In genomic region chr1:111140680-111140967, GRCh38 we compare ENCODE assay signal across 8 cellular contexts. TPM values are rescaled to one million over a fixed set of nuclear protein-coding genes. Genes with fewer than 3 reads are reported as not detected.
DNase-seq lines count a peak whose midpoint lies in the region; ATAC-seq and TF ChIP-seq lines count a peak whose summit lies in the region.

No MANE protein-coding gene starts in this region.

- 0 out of 2 replicates have a peak, but pooled peaks cover 4% of the 10 kb centered on the region for H4K20me1 ChIP-seq in HCT116 (ENCODE audit: insufficient read depth)

- RAD21 ChIA-PET in HCT116 (lab: Charles Lee; ENCODE audit: low non-redundant PET in 1 of 2, low total read pairs in 2 of 2, uncharacterized antibody in 2 of 2, unreplicated experiment in 2 of 2) = no interaction called here

- ATAC-seq in HCT116 (no peak), GM21423 (IDR thresholded peaks at IDR 0.05; ENCODE audit: unreplicated experiment) (no peak), HG03095 (IDR thresholded peaks at IDR 0.05; ENCODE audit: unreplicated experiment) (no peak), HG03439 (IDR thresholded peaks at IDR 0.05; ENCODE audit: unreplicated experiment) (no peak)

- no peak for TF ChIP-seq CTCF in HCT116 (IDR thresholded peaks at IDR 0.05 in 2 of 3, conservative IDR thresholded peaks at IDR 0.05 in 1 of 3; ENCODE audit: borderline replicate concordance in 1 of 3, insufficient read depth in 1 of 3, low read depth in 2 of 3, low read length in 2 of 3)
- no peak for TF ChIP-seq CTCF in WI38 (IDR thresholded peaks at IDR 0.05; ENCODE audit: low read depth, low read length)
- TF ChIP-seq CTCF in fibroblast of villous mesenchyme (IDR thresholded peaks at IDR 0.05; ENCODE audit: insufficient read depth, low read depth, low read length) = no peak

- no peak overlapping the region for H2AFZ ChIP-seq in HCT116 (ENCODE audit: low read depth, low read length, poor library complexity, severe bottlenecking)

- no peak for TF ChIP-seq POLR2A in HCT116 (IDR thresholded peaks at IDR 0.05; ENCODE audit: borderline replicate concordance, extremely low read depth, insufficient read depth, insufficient read length)

- H3K27ac ChIP-seq in HCT116 (ENCODE audit: low read depth, low read length) = peak overlapping the region; percentile 72

- peaks cover 5 to 11% of the 10 kb centered on the region in 2 experiments; a peak in 3 of 4 replicates for H3K4me1 ChIP-seq in HCT116 (ENCODE audit: control insufficient read depth in 1 of 2, insufficient read depth in 2 of 2, low read length in 2 of 2)

- no TSS peak for BruUV-seq in HCT116 (replicated peaks; lab: Mats Ljungman, UMichigan)

- H3K79me2 ChIP-seq in HCT116 (ENCODE audit: insufficient read depth, low read length) = peaks cover 79% of the 10 kb centered on the region

- CTCF ChIA-PET in HCT116 (lab: Charles Lee) = no interaction called here

- no peaks in the 10 kb centered on the region for H3K9me2 ChIP-seq in HCT116 (ENCODE audit: insufficient read depth)

- TF ChIP-seq RAD21 in HCT116 (IDR thresholded peaks at IDR 0.05; ENCODE audit: low read depth) = no peak

- peak; percentile 82 for DNase-seq in AG08396 (ENCODE audit: low spot score)
- DNase-seq in HCT116 (ENCODE audit: low read depth, low spot score) = no peak
- peak; percentile 55 for DNase-seq in fibroblast of villous mesenchyme (ENCODE audit: low read depth)
- peak; percentile 37 for DNase-seq in pons (ENCODE audit: low spot score)

- H3K9ac ChIP-seq in HCT116 (ENCODE audit: low read length) = peak overlapping the region; percentile 83

- POLR2A ChIA-PET in HCT116 (lab: Charles Lee) = no interaction called here

- no peaks in the 10 kb centered on the region for H3K9me3 ChIP-seq in HCT116 (ENCODE audit: control insufficient read depth in 1 of 2, insufficient read depth in 1 of 2, low read depth in 1 of 2, low read length in 2 of 2)

- H3K4me2 ChIP-seq in HCT116 (ENCODE audit: low read length) = peak overlapping the region; percentile 94

- H3K27me3 ChIP-seq in HCT116 (ENCODE audit: insufficient read depth, low read length) = no peaks in the 10 kb centered on the region

- intact Hi-C loops in HCT116 (cut with micrococcal nuclease) = no loop called here

- H3K4me3 ChIP-seq in HCT116 (replicated peaks in 1 of 2; ENCODE audit: low read depth in 1 of 2, low read length in 2 of 2) (peak overlapping the region; percentile 93 to 95), WI38 (ENCODE audit: low read depth, low read length) (peak overlapping the region; percentile 94), fibroblast of villous mesenchyme (ENCODE audit: low read depth, low read length) (peak overlapping the region; percentile 92)

- H3K36me3 ChIP-seq in HCT116 (ENCODE audit: control insufficient read depth in 1 of 2, insufficient read depth in 2 of 2, low read length in 2 of 2) = peaks cover 4 to 8% of the 10 kb centered on the region in 2 experiments

TF ChIP-seq in HCT116, 20 proteins besides CTCF, POLR2A, EP300 and RAD21:
- TF ChIP-seq ZNF274 (IDR thresholded peaks at IDR 0.05; ENCODE audit: low read depth, low read length) (no peak), ATF3 (IDR thresholded peaks at IDR 0.05) (no peak), SP1 (IDR thresholded peaks at IDR 0.05; ENCODE audit: low read depth) (no peak), ZFX (IDR thresholded peaks at IDR 0.05) (no peak), SRF (IDR thresholded peaks at IDR 0.05; ENCODE audit: low read depth) (no peak)

RNA-seq across cellular contexts. Expression of gene CEPT1, which starts 0.6 kb away (rescaled TPM):
- total RNA-seq in HCT116 (2021; ENCODE audit: unreplicated experiment) (34.2 TPM), fibroblast of villous mesenchyme (24.8 and 59.2 TPM in 2 replicates)
- 10.4 and 17.2 TPM in 2 replicates for polyA plus RNA-seq in HCT116 (2012)

RNA-seq across cellular contexts. Expression of gene DRAM2, which starts 0.7 kb away (rescaled TPM):
- 26.4 TPM for total RNA-seq in HCT116 (2021; ENCODE audit: unreplicated experiment)
- 38.4 and 45.3 TPM in 2 replicates for polyA plus RNA-seq in HCT116 (2012)
- total RNA-seq in fibroblast of villous mesenchyme = 37.7 and 58.3 TPM in 2 replicates

RNA-seq across cellular contexts. Expression of gene DENND2D, which starts 59.8 kb away (rescaled TPM):
- total RNA-seq in HCT116 (2021; ENCODE audit: unreplicated experiment) (31.9 TPM), fibroblast of villous mesenchyme (2.3 and 4.3 TPM in 2 replicates)
- 18.2 and 21.8 TPM in 2 replicates for polyA plus RNA-seq in HCT116 (2012)
